ENCODE assay signal across 10 cellular contexts in the genomic region with DNA sequence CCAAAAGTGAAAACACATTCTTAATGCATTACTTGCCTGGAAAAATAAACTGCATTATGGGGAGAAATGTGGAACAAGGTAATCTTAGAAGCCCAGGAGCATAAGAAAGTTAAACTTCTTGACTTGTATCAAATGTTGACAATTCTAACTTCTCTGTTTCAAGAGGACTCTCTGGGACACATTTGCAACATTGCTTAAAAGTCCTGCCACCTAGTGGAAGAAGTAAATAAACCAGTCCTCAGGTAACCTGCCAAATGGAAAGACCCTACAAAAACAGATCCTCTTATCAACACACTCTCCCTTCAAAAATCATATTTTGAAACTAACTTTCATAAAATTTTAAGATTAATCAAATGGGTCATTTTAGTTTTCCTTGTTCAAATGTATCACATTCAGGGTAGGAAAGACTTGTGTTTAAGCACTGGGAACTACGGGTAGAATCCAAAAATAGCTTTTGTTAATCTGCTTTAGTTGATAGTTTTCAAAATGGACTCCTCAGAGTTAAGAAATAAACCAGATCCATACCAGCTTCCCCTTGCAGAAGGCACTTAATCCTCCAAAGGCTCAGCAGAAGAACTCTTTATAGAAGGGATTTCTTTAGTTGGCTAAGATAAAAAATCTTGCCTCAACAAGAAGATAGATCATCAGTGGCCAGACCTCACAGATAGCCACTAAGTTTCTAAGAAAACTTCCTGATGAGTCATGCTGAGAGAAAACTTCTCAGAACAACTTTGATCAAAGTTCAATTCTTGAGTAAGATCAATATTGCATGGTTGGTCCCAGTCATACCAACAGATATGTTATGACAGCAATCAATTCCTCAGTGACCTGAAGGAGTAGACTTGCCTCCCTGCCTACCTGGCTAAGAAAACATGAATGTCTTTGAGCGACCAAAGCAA.
DNase-seq lines count a peak whose midpoint lies in the region; ATAC-seq and TF ChIP-seq lines count a peak whose summit lies in the region.
"Had no signal": no experiment of that assay in that cellular context is flagged by ENCODE, and none has a peak within 500 bp of the region (broad histone marks: within the 10 kb centered on the region; RNA-seq: fewer than 3 reads in every experiment).

No MANE protein-coding gene starts in this region.

- DNase-seq in DMS53 treated with DMSO at 0.1 percent for 48 hours (lab: John Stamatoyannopoulos, UW; ENCODE audit: unreplicated experiment) (peak; percentile 6), LHCN-M2 (ENCODE audit: low read depth) (peak; percentile 44), lung (ENCODE audit: low spot score) (no peak)
- no peak for DNase-seq in activated CD4-positive, alpha-beta T cell treated with anti-CD3 and anti-CD28 coated beads, Interleukin-2, amount 10 ng/mL, durations not matched to agents 24 days and 14 days
- no peak for DNase-seq in activated CD8-positive, alpha-beta memory T cell treated with anti-CD3 and anti-CD28 coated beads for 24 hours

- no peaks in the 10 kb centered on the region for H3K27me3 Mint-ChIP-seq in brain
- H3K27me3 Mint-ChIP-seq in activated CD4-positive, alpha-beta T cell treated with anti-CD3 and anti-CD28 coated beads, Interleukin-2, amount 10 ng/mL, durations not matched to agents 24 days and 14 days = peaks cover 4% of the 10 kb centered on the region

- H3K27ac ChIP-seq in lung (ENCODE audit: low read depth in 1 of 2, low read length in 1 of 2) = no peak overlapping the region
- H3K27ac ChIP-seq: SJCRH30 had no signal

- H3K4me1 Mint-ChIP-seq in brain = no peaks in the 10 kb centered on the region
- H3K4me1 Mint-ChIP-seq in activated CD4-positive, alpha-beta T cell treated with anti-CD3 and anti-CD28 coated beads, Interleukin-2, amount 10 ng/mL, durations not matched to agents 24 days and 14 days = no peaks in the 10 kb centered on the region
- H3K4me1 Mint-ChIP-seq: naive thymus-derived CD8-positive, alpha-beta T cell had no signal

- H3K27ac Mint-ChIP-seq in brain = no peak overlapping the region
- H3K27ac Mint-ChIP-seq in activated CD4-positive, alpha-beta T cell treated with anti-CD3 and anti-CD28 coated beads, Interleukin-2, amount 10 ng/mL, durations not matched to agents 24 days and 14 days = no peak overlapping the region
- H3K27ac Mint-ChIP-seq: naive thymus-derived CD8-positive, alpha-beta T cell had no signal

- no peak overlapping the region for H3K4me3 ChIP-seq in lung
- H3K4me3 ChIP-seq: SJCRH30 had no signal

- TF ChIP-seq CTCF in brain (conservative IDR thresholded peaks at IDR 0.05) = peak; percentile 63 to 74
- peak; percentile 8 for TF ChIP-seq CTCF in lung (IDR thresholded peaks at IDR 0.05; ENCODE audit: control extremely low read depth, extremely low read depth)

- intact Hi-C loops in activated CD4-positive, alpha-beta T cell treated with anti-CD3 and anti-CD28 coated beads, Interleukin-2, amount 10 ng/mL, durations not matched to agents 24 days and 14 days (cut with micrococcal nuclease) = loop anchor here (1.0 to 5.0 kb wide), 2 partner anchors 275 to 613 kb away; no protein-coding TSS in a partner anchor

- no peaks in the 10 kb centered on the region for H3K9me3 ChIP-seq in lung (ENCODE audit: control insufficient read depth in 2 of 2, insufficient read depth in 1 of 2, low read length in 1 of 2)
- H3K9me3 ChIP-seq: SJCRH30 had no signal

- no peaks in the 10 kb centered on the region for H3K36me3 Mint-ChIP-seq in brain
- no peaks in the 10 kb centered on the region for H3K36me3 Mint-ChIP-seq in activated CD4-positive, alpha-beta T cell treated with anti-CD3 and anti-CD28 coated beads, Interleukin-2, amount 10 ng/mL, durations not matched to agents 24 days and 14 days (ENCODE audit: low read depth)

- no peaks in the 10 kb centered on the region for H3K4me1 ChIP-seq in lung (ENCODE audit: control insufficient read depth in 2 of 2, insufficient read depth in 2 of 2, low read length in 2 of 2)

- peaks cover 0 to 4% (median under 1%) of the 10 kb centered on the region in 5 experiments for H3K9me3 Mint-ChIP-seq in brain
- no peaks in the 10 kb centered on the region for H3K9me3 Mint-ChIP-seq in activated CD4-positive, alpha-beta T cell treated with anti-CD3 and anti-CD28 coated beads, Interleukin-2, amount 10 ng/mL, durations not matched to agents 24 days and 14 days

- ATAC-seq in GM19468 (IDR thresholded peaks at IDR 0.05; ENCODE audit: extremely low read depth, unreplicated experiment) = peak; percentile 51
- no peak for ATAC-seq in lung (ENCODE audit: insufficient read depth, low FRiP score)
- no peak for ATAC-seq in HG03135 (IDR thresholded peaks at IDR 0.05; ENCODE audit: unreplicated experiment)
- ATAC-seq: naive thymus-derived CD8-positive, alpha-beta T cell had no signal

- no peak overlapping the region for H3K4me3 Mint-ChIP-seq in brain
- no peak overlapping the region for H3K4me3 Mint-ChIP-seq in activated CD4-positive, alpha-beta T cell treated with anti-CD3 and anti-CD28 coated beads, Interleukin-2, amount 10 ng/mL, durations not matched to agents 24 days and 14 days
- H3K4me3 Mint-ChIP-seq: naive thymus-derived CD8-positive, alpha-beta T cell had no signal

- H3K27me3 ChIP-seq in lung (ENCODE audit: control insufficient read depth, insufficient read depth) = no peaks in the 10 kb centered on the region
- H3K27me3 ChIP-seq: SJCRH30 had no signal

- H3K36me3 ChIP-seq in lung (ENCODE audit: control insufficient read depth in 2 of 2, insufficient read depth in 2 of 2, low read length in 2 of 2) = no peaks in the 10 kb centered on the region
- H3K36me3 ChIP-seq: SJCRH30 had no signal

- WGBS in lung, 2 donors = 83 to 87% methylated on average over 2 of the region's 2 CpGs

Comparison
In these comparisons a context has a peak if more than half of its experiments do, and no peak if none do; other contexts are left out.
1. DNase-seq: peak in DMS53 treated with DMSO at 0.1 percent for 48 hours (single experiment) and LHCN-M2 (single experiment); none in lung (single experiment), activated CD4-positive, alpha-beta T cell treated with anti-CD3 and anti-CD28 coated beads, Interleukin-2, amount 10 ng/mL, durations not matched to agents 24 days and 14 days (single experiment) and activated CD8-positive, alpha-beta memory T cell treated with anti-CD3 and anti-CD28 coated beads for 24 hours (single experiment).